21 cellular contexts compared by ENCODE assay signal in the genomic region with DNA sequence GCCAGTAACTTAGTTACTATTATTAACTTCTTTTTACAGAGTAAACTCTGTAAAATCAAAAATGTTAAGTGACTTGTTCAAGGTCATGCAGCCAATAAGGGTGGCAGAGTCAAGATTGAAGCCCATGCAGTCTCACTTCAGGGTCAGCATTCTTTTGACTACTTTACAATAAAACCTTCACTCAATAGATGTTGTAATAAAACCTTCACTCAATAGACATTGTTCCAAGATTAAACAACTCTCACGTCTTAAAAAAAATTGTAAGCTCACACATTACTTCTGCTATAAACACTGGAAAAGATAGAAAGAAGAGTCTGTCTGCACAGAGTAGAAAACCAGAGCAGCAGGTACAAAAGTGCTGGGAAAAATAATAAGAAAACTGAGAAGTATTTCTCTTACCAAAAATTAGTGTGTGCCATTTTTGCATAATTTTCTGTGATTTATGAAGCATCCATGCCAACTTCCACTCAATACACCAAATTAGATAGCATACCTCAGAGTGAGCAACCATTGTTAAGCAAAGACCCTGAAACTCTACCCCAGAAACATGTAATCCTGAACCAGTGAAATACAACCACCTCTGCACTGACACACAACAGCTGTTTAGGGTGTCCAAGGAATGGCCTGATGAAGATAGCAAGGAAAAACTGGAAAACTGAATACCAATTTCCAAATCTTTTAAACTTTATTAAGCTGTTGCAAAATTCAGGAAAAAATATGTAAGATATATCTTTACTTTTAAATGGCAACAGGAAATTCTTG. TPM values are rescaled to one million over a fixed set of nuclear protein-coding genes. Genes with fewer than 3 reads are reported as not detected.
A peak's percentile ranks its signal among the peaks of the same experiment; 100 is the strongest.
DNase-seq lines count a peak whose midpoint lies in the region; ATAC-seq, FAIRE-seq and TF ChIP-seq lines count a peak whose summit lies in the region.
"Had no signal": no experiment of that assay in that cellular context is flagged by ENCODE, and none has a peak within 500 bp of the region (broad histone marks: within the 10 kb centered on the region; RNA-seq: fewer than 3 reads in every experiment).

No MANE protein-coding gene starts in this region.

- WGBS in mammary epithelial cell (ENCODE audit: low coverage, missing lambda C conversion rate), result 33% methylated on average over 1 of the region's 1 CpG

- no peak for DNase-seq in GM12892 (ENCODE audit: insufficient read length)
- DNase-seq in NCI-H69 (lab: John Stamatoyannopoulos, UW), result peak; percentile 39
- DNase-seq in endothelial cell (ENCODE audit: low spot score), result no peak
- DNase-seq in HuH-7.5 (ENCODE audit: low spot score), result no peak
- DNase-seq in mammary epithelial cell, result no peak
- DNase-seq in CD8-positive, alpha-beta T cell, result no peak
- DNase-seq: 8988T; CD8-positive, alpha-beta memory T cell; COR-L47; DMS 273 treated with DMSO at 0.1 percent for 48 hours; DMS53; DND-41; EL; H9 had no signal

- H3K27ac ChIP-seq in mammary epithelial cell (ENCODE audit: insufficient read depth, low read depth, low read length), result no peak overlapping the region
- no peak overlapping the region for H3K27ac ChIP-seq in CD8-positive, alpha-beta T cell (ENCODE audit: low read depth, low read length)
- H3K27ac ChIP-seq: BLaER1 had no signal

- in situ Hi-C loops in mammary epithelial cell (cut with MboI; ENCODE audit: low sequenced_read_pairs in 2 of 2), result no loop called here

- H3K9me3 ChIP-seq in mammary epithelial cell (replicated peaks; ENCODE audit: insufficient read depth, low read length), result no peaks in the 10 kb centered on the region
- no peaks in the 10 kb centered on the region for H3K9me3 ChIP-seq in CD8-positive, alpha-beta T cell (ENCODE audit: low read length)
- H3K9me3 ChIP-seq: BLaER1 had no signal

- H3K9me3 Mint-ChIP-seq in endothelial cell (ENCODE audit: unreplicated experiment), result no peaks in the 10 kb centered on the region
- H3K9me3 Mint-ChIP-seq in nephron, result no peaks in the 10 kb centered on the region
- peaks cover 13% of the 10 kb centered on the region for H3K9me3 Mint-ChIP-seq in CD8-positive, alpha-beta T cell
- H3K9me3 Mint-ChIP-seq: H9 had no signal

- H3K79me2 ChIP-seq in mammary epithelial cell (ENCODE audit: insufficient read depth, low read length), result no peaks in the 10 kb centered on the region

- H3K27me3 ChIP-seq in mammary epithelial cell (ENCODE audit: insufficient read depth, low read length), result peaks cover 6% of the 10 kb centered on the region
- no peaks in the 10 kb centered on the region for H3K27me3 ChIP-seq in CD8-positive, alpha-beta T cell (ENCODE audit: insufficient read depth, low read length)
- H3K27me3 ChIP-seq: BLaER1 had no signal

- BruUV-seq in mammary epithelial cell (replicated peaks; lab: Mats Ljungman, UMichigan), result no TSS peak

- dilution Hi-C loops in mammary epithelial cell (cut with HindIII; ENCODE audit: low sequenced_read_pairs), result no loop called here

- TF ChIP-seq CTCF in endothelial cell (IDR thresholded peaks at IDR 0.05; ENCODE audit: unreplicated experiment), result no peak
- no peak for TF ChIP-seq CTCF in nephron (IDR thresholded peaks at IDR 0.05; ENCODE audit: unreplicated experiment in 3 of 3)
- TF ChIP-seq CTCF in mammary epithelial cell (conservative IDR thresholded peaks at IDR 0.05 in 1 of 2, IDR thresholded peaks at IDR 0.05 in 1 of 2; ENCODE audit: extremely low read depth in 1 of 2, insufficient read depth in 1 of 2, low read depth in 1 of 2, low read length in 2 of 2), result no peak
- TF ChIP-seq CTCF in CD8-positive, alpha-beta T cell (IDR thresholded peaks at IDR 0.05), result no peak

- POLR2A ChIA-PET in CD8-positive, alpha-beta T cell (lab: Charles Lee), result no interaction called here

- H3K27me3 Mint-ChIP-seq in endothelial cell (ENCODE audit: unreplicated experiment) (no peaks in the 10 kb centered on the region), nephron (ENCODE audit: low read depth) (no peaks in the 10 kb centered on the region)
- H3K27me3 Mint-ChIP-seq in CD8-positive, alpha-beta T cell (ENCODE audit: low read depth), result no peaks in the 10 kb centered on the region
- H3K27me3 Mint-ChIP-seq: CD8-positive, alpha-beta memory T cell; IgD-negative memory B cell had no signal

- no peak for TF ChIP-seq POLR2A in GM12892 (IDR thresholded peaks at IDR 0.05; ENCODE audit: low read depth, low read length)

- CTCF ChIA-PET in mammary epithelial cell (lab: Charles Lee; ENCODE audit: low non-redundant PET), result no interaction called here
- CTCF ChIA-PET in CD8-positive, alpha-beta T cell (lab: Charles Lee), result no interaction called here

- no peak overlapping the region for H3K9ac ChIP-seq in mammary epithelial cell (ENCODE audit: insufficient read depth, low read length)
- H3K9ac ChIP-seq: BLaER1 had no signal

- no peak overlapping the region for H3K4me3 ChIP-seq in mammary epithelial cell (replicated peaks in 1 of 3; ENCODE audit: insufficient read depth in 1 of 3, low read depth in 2 of 3, low read length in 3 of 3)
- H3K4me3 ChIP-seq in CD8-positive, alpha-beta T cell (ENCODE audit: low read depth, low read length), result no peak overlapping the region
- H3K4me3 ChIP-seq: BLaER1, GM12878 had no signal

- no peak for ATAC-seq in CD8-positive, alpha-beta T cell
- ATAC-seq: GM12878 had no signal

- H3K4me1 ChIP-seq in mammary epithelial cell (ENCODE audit: insufficient read depth, low read length), result no peaks in the 10 kb centered on the region
- H3K4me1 ChIP-seq in CD8-positive, alpha-beta T cell (ENCODE audit: insufficient read depth, low read length), result no peaks in the 10 kb centered on the region
- H3K4me1 ChIP-seq: BLaER1 had no signal

- peak overlapping the region; percentile 33 for H3K27ac Mint-ChIP-seq in endothelial cell (ENCODE audit: unreplicated experiment)
- H3K27ac Mint-ChIP-seq in nephron, result peak overlapping the region; percentile 57 to 79 (median 75)
- H3K27ac Mint-ChIP-seq in CD8-positive, alpha-beta T cell, result no peak overlapping the region
- H3K27ac Mint-ChIP-seq: CD8-positive, alpha-beta memory T cell; IgD-negative memory B cell had no signal

- intact Hi-C loops in mammary epithelial cell (cut with micrococcal nuclease), result no loop called here
- intact Hi-C loops in CD8-positive, alpha-beta T cell (cut with DNase I, micrococcal nuclease), result no loop called here

- H3K36me3 Mint-ChIP-seq in endothelial cell (ENCODE audit: low read depth, unreplicated experiment) (no peaks in the 10 kb centered on the region), nephron (ENCODE audit: low read depth) (no peaks in the 10 kb centered on the region)
- H3K36me3 Mint-ChIP-seq in CD8-positive, alpha-beta T cell, result no peaks in the 10 kb centered on the region
- H3K36me3 Mint-ChIP-seq: CD8-positive, alpha-beta memory T cell; IgD-negative memory B cell had no signal

- H3K4me3 Mint-ChIP-seq in endothelial cell (ENCODE audit: unreplicated experiment) (no peak overlapping the region), nephron (no peak overlapping the region)
- no peak overlapping the region for H3K4me3 Mint-ChIP-seq in CD8-positive, alpha-beta T cell
- H3K4me3 Mint-ChIP-seq: CD8-positive, alpha-beta memory T cell; H9 had no signal

- peak; percentile 44 for FAIRE-seq in GM12892 (lab: Jason Lieb, UNC)
- FAIRE-seq: GM12878, GM19239, H1, HTR-8/SVneo had no signal

- no peak overlapping the region for H2AFZ ChIP-seq in mammary epithelial cell (ENCODE audit: low read depth, low read length)

- no peaks in the 10 kb centered on the region for H3K36me3 ChIP-seq in mammary epithelial cell (ENCODE audit: insufficient read depth, low read length)
- no peaks in the 10 kb centered on the region for H3K36me3 ChIP-seq in CD8-positive, alpha-beta T cell (ENCODE audit: insufficient read depth, low read length)
- H3K36me3 ChIP-seq: BLaER1 had no signal

- H3K4me1 Mint-ChIP-seq in endothelial cell (ENCODE audit: unreplicated experiment) (peaks cover 22% of the 10 kb centered on the region), nephron (peaks cover 45% of the 10 kb centered on the region)
- H3K4me1 Mint-ChIP-seq in CD8-positive, alpha-beta T cell (ENCODE audit: low read depth), result no peaks in the 10 kb centered on the region
- H3K4me1 Mint-ChIP-seq: CD8-positive, alpha-beta memory T cell; IgD-negative memory B cell had no signal

- no peaks in the 10 kb centered on the region for H4K20me1 ChIP-seq in mammary epithelial cell (ENCODE audit: insufficient read depth, low read length)
- H4K20me1 ChIP-seq: BLaER1 had no signal

- no peak overlapping the region for H3K4me2 ChIP-seq in mammary epithelial cell (ENCODE audit: insufficient read depth, low read depth, low read length)
- H3K4me2 ChIP-seq: BLaER1 had no signal

RNA-seq across cellular contexts. Expression of a gene that starts 4.9 kb away (rescaled TPM):
- polyA plus RNA-seq in GM12892 (2012; ENCODE audit: missing spikeins), result 0.36 TPM
- total RNA-seq in endothelial cell (ENCODE audit: unreplicated experiment) (21.0 TPM), mammary epithelial cell (1 to 10 TPM; 2.3 to 7.9 TPM)
- 0.97 TPM for polyA plus RNA-seq in mammary epithelial cell
- polyA minus RNA-seq in mammary epithelial cell, result 1.1 TPM
- total RNA-seq in CD8-positive, alpha-beta T cell, result not detected
- total RNA-seq: CD8-positive, alpha-beta memory T cell; H1; H9 had no signal
- polyA plus RNA-seq: CD8-positive, alpha-beta memory T cell; IgD-negative memory B cell had no signal
